Comparison of ENCODE assay signal across 28 cellular contexts in genomic region chr6:24253360-24253759, GRCh38.
"Had no signal": no experiment of that assay in that cellular context is flagged by ENCODE, and none has a peak within 500 bp of the region (broad histone marks: within the 10 kb centered on the region; RNA-seq: fewer than 3 reads in every experiment).

No MANE protein-coding gene starts in this region.

- H3K27ac ChIP-seq: brain microvascular endothelial cell, epithelial cell of prostate, esophagus squamous epithelium, gastroesophageal sphincter, heart right ventricle had no signal

- H3K4me1 Mint-ChIP-seq: activated CD4-positive, alpha-beta T cell treated with anti-CD3 and anti-CD28 coated beads, Interleukin-2, amount 10 ng/mL, durations not matched to agents 7 days and 5 days; activated T-helper 17 cell treated with anti-CD3 and anti-CD28 coated beads, Interleukin-2, amount 50 U/mL, for 72 hours; central memory CD8-positive, alpha-beta T cell had no signal

- H3K9me3 Mint-ChIP-seq: activated CD4-positive, alpha-beta memory T cell treated with anti-CD3 and anti-CD28 coated beads, Interleukin-2, amount 10 ng/mL, durations not matched to agents 7 days and 5 days; activated T-helper 17 cell treated with anti-CD3 and anti-CD28 coated beads, Interleukin-2, amount 50 U/mL, for 72 hours had no signal

- H3K4me3 Mint-ChIP-seq: activated CD4-positive, alpha-beta memory T cell treated with anti-CD3 and anti-CD28 coated beads, Interleukin-2, amount 10 ng/mL, durations not matched to agents 7 days and 5 days; activated CD4-positive, alpha-beta T cell treated with anti-CD3 and anti-CD28 coated beads, Interleukin-2, amount 10 ng/mL, durations not matched to agents 7 days and 5 days; activated naive CD8-positive, alpha-beta T cell; activated T-cell treated with anti-CD3 and anti-CD28 coated beads, Interleukin-2, amount 50 U/mL, for 4 hours; activated T-helper 17 cell treated with anti-CD3 and anti-CD28 coated beads, Interleukin-2, amount 50 U/mL, for 72 hours; central memory CD8-positive, alpha-beta T cell; effector memory CD8-positive, alpha-beta T cell had no signal

- H3K4me3 ChIP-seq: esophagus squamous epithelium, gastroesophageal sphincter, heart right ventricle had no signal

- H3K4me1 ChIP-seq: esophagus squamous epithelium, gastroesophageal sphincter, heart right ventricle had no signal

- H3K27ac Mint-ChIP-seq: activated CD4-positive, alpha-beta memory T cell treated with anti-CD3 and anti-CD28 coated beads, Interleukin-2, amount 10 ng/mL, durations not matched to agents 7 days and 5 days; activated CD4-positive, alpha-beta T cell treated with anti-CD3 and anti-CD28 coated beads, Interleukin-2, amount 10 ng/mL, durations not matched to agents 7 days and 5 days; activated naive CD8-positive, alpha-beta T cell; activated T-helper 17 cell treated with anti-CD3 and anti-CD28 coated beads, Interleukin-2, amount 50 U/mL, for 72 hours; effector memory CD8-positive, alpha-beta T cell had no signal

- DNase-seq: activated CD4-positive, alpha-beta memory T cell treated with anti-CD3 and anti-CD28 coated beads, Interleukin-2, amount 10 ng/mL, durations not matched to agents 7 days and 5 days; activated CD4-positive, alpha-beta T cell treated with anti-CD3 and anti-CD28 coated beads for 1 hour; activated CD4-positive, alpha-beta T cell treated with anti-CD3 and anti-CD28 coated beads for 4 hours; activated CD4-positive, alpha-beta T cell treated with anti-CD3 and anti-CD28 coated beads, Interleukin-2, amount 10 ng/mL, durations not matched to agents 7 days and 5 days; activated CD4-positive, alpha-beta T cell treated with anti-CD3 and anti-CD28 coated beads, Interleukin-2, amount 50 U/mL, for 4 hours; activated CD8-positive, alpha-beta memory T cell treated with anti-CD3 and anti-CD28 coated beads, Interleukin-2, amount 50 U/mL, for 48 hours; activated effector memory CD4-positive, alpha-beta T cell treated with Interleukin-2 at 50 U/mL for 16 hours; activated gamma-delta T cell treated with Interleukin-2 at 50 U/mL for 16 hours; activated naive CD4-positive, alpha-beta T cell treated with anti-CD3 and anti-CD28 coated beads, Interleukin-2, amount 50 U/mL, for 16 hours; activated naive CD4-positive, alpha-beta T cell treated with Interleukin-2 at 50 U/mL for 16 hours; activated T-cell treated with anti-CD3 and anti-CD28 coated beads for 4 hours; activated T-cell treated with anti-CD3 and anti-CD28 coated beads, Interleukin-2, amount 50 U/mL, for 4 hours; amniotic stem cell; anterior cingulate cortex; brain microvascular endothelial cell; cortex of kidney; dermis blood vessel endothelial cell; effector CD4-positive, alpha-beta T cell; effector memory CD8-positive, alpha-beta T cell; esophagus squamous epithelium; foreskin melanocyte; heart right ventricle; T-helper 2 cell had no signal

- H3K27me3 ChIP-seq: brain microvascular endothelial cell, esophagus squamous epithelium, gastroesophageal sphincter had no signal

- ATAC-seq: activated T-cell treated with anti-CD3 and anti-CD28 coated beads, Interleukin-2, amount 50 U/mL, for 4 hours; activated T-helper 17 cell treated with anti-CD3 and anti-CD28 coated beads, Interleukin-2, amount 50 U/mL, for 72 hours; effector memory CD8-positive, alpha-beta T cell; gastroesophageal sphincter; heart right ventricle had no signal

- H3K9me3 ChIP-seq: esophagus squamous epithelium had no signal

- H3K27me3 Mint-ChIP-seq: activated CD4-positive, alpha-beta memory T cell treated with anti-CD3 and anti-CD28 coated beads, Interleukin-2, amount 10 ng/mL, durations not matched to agents 7 days and 5 days had no signal

- H3K36me3 ChIP-seq: brain microvascular endothelial cell, esophagus squamous epithelium, gastroesophageal sphincter, heart right ventricle had no signal
